In the genomic region with DNA sequence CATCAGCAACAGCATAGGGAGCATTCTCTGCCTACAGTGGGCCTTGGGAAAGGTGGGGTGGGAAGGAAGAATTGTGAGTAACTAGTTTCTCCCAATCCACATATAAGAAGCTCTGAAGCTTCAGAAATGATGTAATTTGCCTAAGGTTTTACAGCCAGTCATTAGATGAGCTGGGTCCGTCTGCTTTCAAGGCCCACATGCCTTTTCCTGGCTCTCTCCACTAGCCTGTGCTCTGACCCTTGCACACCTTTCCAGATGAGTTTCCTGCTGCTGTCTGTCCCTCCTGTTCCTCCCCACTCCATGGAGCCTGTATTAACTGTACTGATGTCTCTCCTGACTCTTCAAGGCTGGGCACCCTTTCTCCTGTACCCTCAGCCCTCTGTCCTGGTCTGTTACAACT, we compare ENCODE assay signal across 21 cellular contexts.
"Had no signal": no experiment of that assay in that cellular context is flagged by ENCODE, and none has a peak within 500 bp of the region (broad histone marks: within the 10 kb centered on the region; RNA-seq: fewer than 3 reads in every experiment).

No MANE protein-coding gene starts in this region.

- H3K4me1 ChIP-seq: pancreas, transverse colon, uterus had no signal

- H3K9me3 ChIP-seq: gastrocnemius medialis, pancreas, right atrium auricular region, spleen, transverse colon, uterus had no signal

- H3K36me3 ChIP-seq: pancreas, transverse colon, uterus had no signal

- DNase-seq: activated CD4-positive, alpha-beta T cell treated with anti-CD3 and anti-CD28 coated beads for 36 hours; activated CD4-positive, CD25-positive, alpha-beta regulatory T cell; activated CD8-positive, alpha-beta memory T cell treated with anti-CD3 and anti-CD28 coated beads, Interleukin-2, amount 10 ng/mL, durations not matched to agents 7 days and 5 days; activated CD8-positive, alpha-beta T cell treated with anti-CD3 and anti-CD28 coated beads, Interleukin-2, amount 10 ng/mL, durations not matched to agents 7 days and 5 days; activated naive CD4-positive, alpha-beta T cell; activated T-cell treated with anti-CD3 and anti-CD28 coated beads, Interleukin-2, amount 50 U/mL, for 48 hours; anterior cingulate cortex; cortex of kidney; effector CD4-positive, alpha-beta T cell; gastrocnemius medialis; hypothalamus; immature natural killer cell; left colon; naive thymus-derived CD4-positive, alpha-beta T cell; pancreas; spleen; stimulated activated naive CD4-positive, alpha-beta T cell; transverse colon; uterus had no signal

- H3K27ac ChIP-seq: pancreas, right atrium auricular region, transverse colon had no signal

- ATAC-seq: activated CD4-positive, alpha-beta T cell treated with anti-CD3 and anti-CD28 coated beads for 36 hours; activated CD8-positive, alpha-beta memory T cell treated with anti-CD3 and anti-CD28 coated beads, Interleukin-2, amount 10 ng/mL, durations not matched to agents 7 days and 5 days; activated CD8-positive, alpha-beta T cell treated with anti-CD3 and anti-CD28 coated beads, Interleukin-2, amount 10 ng/mL, durations not matched to agents 7 days and 5 days; gastrocnemius medialis; left colon; naive thymus-derived CD4-positive, alpha-beta T cell; pancreas had no signal

- H3K4me3 ChIP-seq: gastrocnemius medialis, lung, pancreas, right atrium auricular region, spleen, transverse colon, uterus had no signal

- H3K27me3 ChIP-seq: gastrocnemius medialis, pancreas, right atrium auricular region, uterus had no signal
